18 cellular contexts compared by ENCODE assay signal in genomic region chr9:123514766-123515165, GRCh38.
DNase-seq lines count a peak whose midpoint lies in the region; ATAC-seq, FAIRE-seq and TF ChIP-seq lines count a peak whose summit lies in the region.
"Had no signal": no experiment of that assay in that cellular context is flagged by ENCODE, and none has a peak within 500 bp of the region (broad histone marks: within the 10 kb centered on the region; RNA-seq: fewer than 3 reads in every experiment).

No MANE protein-coding gene starts in this region.

- DNase-seq in GM12892 (ENCODE audit: insufficient read length) (no peak), bronchial epithelial cell (ENCODE audit: low read depth) (no peak), foreskin melanocyte (peak; percentile 91), nephron progenitor cell (no peak), NCI-H2171 (lab: John Stamatoyannopoulos, UW) (no peak), left lung (no peak)
- DNase-seq in CD8-positive, alpha-beta memory T cell, result no peak
- DNase-seq: C1 segment of cervical spinal cord; Calu3; CD4-positive, alpha-beta memory T cell; COR-L47; DMS53; DMS79 treated with DMSO at 0.1 percent for 48 hours; GOT3; H7; HCEC 1CT had no signal

- H3K4me1 Mint-ChIP-seq in nephron progenitor cell, result no peaks in the 10 kb centered on the region
- peaks cover 0 to 2% (median 0%) of the 10 kb centered on the region in 3 donors for H3K4me1 Mint-ChIP-seq in CD8-positive, alpha-beta memory T cell

- no peaks in the 10 kb centered on the region for H3K9me3 ChIP-seq in left lung
- H3K9me3 ChIP-seq in CD8-positive, alpha-beta memory T cell (ENCODE audit: low read length), result no peaks in the 10 kb centered on the region

- no peaks in the 10 kb centered on the region for H3K9me3 Mint-ChIP-seq in nephron progenitor cell
- H3K9me3 Mint-ChIP-seq in CD8-positive, alpha-beta memory T cell, result no peaks in the 10 kb centered on the region
- H3K9me3 Mint-ChIP-seq: CD4-positive, alpha-beta memory T cell had no signal

- H3K4me3 Mint-ChIP-seq in nephron progenitor cell, result no peak overlapping the region
- no peak overlapping the region for H3K4me3 Mint-ChIP-seq in CD8-positive, alpha-beta memory T cell
- H3K4me3 Mint-ChIP-seq: CD4-positive, alpha-beta memory T cell had no signal

- H3K27me3 Mint-ChIP-seq in nephron progenitor cell (ENCODE audit: low read depth, poor library complexity), result peaks cover 7% of the 10 kb centered on the region
- peaks cover 0 to 1% of the 10 kb centered on the region in 2 donors for H3K27me3 Mint-ChIP-seq in CD8-positive, alpha-beta memory T cell
- H3K27me3 Mint-ChIP-seq: CD4-positive, alpha-beta memory T cell had no signal

- H3K27me3 ChIP-seq in bronchial epithelial cell (ENCODE audit: control insufficient read depth, insufficient read depth, low read length) (no peaks in the 10 kb centered on the region), left lung (no peaks in the 10 kb centered on the region)
- no peaks in the 10 kb centered on the region for H3K27me3 ChIP-seq in CD8-positive, alpha-beta memory T cell (ENCODE audit: insufficient read depth, low read length, poor library complexity, severe bottlenecking)

- H3K27ac Mint-ChIP-seq in nephron progenitor cell, result peak overlapping the region; percentile 2
- H3K27ac Mint-ChIP-seq in CD8-positive, alpha-beta memory T cell, result no peak overlapping the region
- H3K27ac Mint-ChIP-seq: CD4-positive, alpha-beta memory T cell had no signal

- H3K36me3 ChIP-seq in bronchial epithelial cell (ENCODE audit: control insufficient read depth, insufficient read depth, low read length) (no peaks in the 10 kb centered on the region), left lung (no peaks in the 10 kb centered on the region)
- H3K36me3 ChIP-seq in CD8-positive, alpha-beta memory T cell (ENCODE audit: insufficient read depth, low read length), result no peaks in the 10 kb centered on the region

- H3K27ac ChIP-seq in left lung, result no peak overlapping the region
- no peak overlapping the region for H3K27ac ChIP-seq in CD8-positive, alpha-beta memory T cell (ENCODE audit: low read depth, low read length)

- no peak for TF ChIP-seq CTCF in bronchial epithelial cell (IDR thresholded peaks at IDR 0.05; ENCODE audit: insufficient read depth, low read length, severe bottlenecking)
- TF ChIP-seq CTCF in nephron progenitor cell (IDR thresholded peaks at IDR 0.05), result no peak
- no peak for TF ChIP-seq CTCF in left lung (IDR thresholded peaks at IDR 0.05)

- FAIRE-seq in GM12892 (lab: Jason Lieb, UNC), result peak; percentile 14
- peak; percentile 40 for FAIRE-seq in bronchial epithelial cell (lab: Jason Lieb, UNC)
- FAIRE-seq: G401.6 had no signal

- no peak overlapping the region for H3K4me3 ChIP-seq in bronchial epithelial cell (ENCODE audit: low read depth, low read length)
- H3K4me3 ChIP-seq in left lung, result no peak overlapping the region
- H3K4me3 ChIP-seq in CD8-positive, alpha-beta memory T cell (ENCODE audit: low read length), result no peak overlapping the region

- TF ChIP-seq POLR2A in GM12892 (IDR thresholded peaks at IDR 0.05; ENCODE audit: low read depth, low read length), result no peak

- no peaks in the 10 kb centered on the region for H3K4me1 ChIP-seq in left lung
- H3K4me1 ChIP-seq in CD8-positive, alpha-beta memory T cell (ENCODE audit: insufficient read depth, low read length), result no peaks in the 10 kb centered on the region

- no peak for ATAC-seq in left lung
- no peak for ATAC-seq in HG03280 (IDR thresholded peaks at IDR 0.05; ENCODE audit: unreplicated experiment)

- intact Hi-C loops in left lung (cut with DNase I), result no loop called here

- H3K36me3 Mint-ChIP-seq in nephron progenitor cell (ENCODE audit: low read depth), result no peaks in the 10 kb centered on the region
- peaks cover 4 to 11% (median 5%) of the 10 kb centered on the region in 3 donors for H3K36me3 Mint-ChIP-seq in CD8-positive, alpha-beta memory T cell

- CTCF ChIA-PET in CD8-positive, alpha-beta memory T cell (lab: Charles Lee), result no interaction called here

- POLR2A ChIA-PET in CD8-positive, alpha-beta memory T cell (lab: Charles Lee), result no interaction called here
